1 cellular context compared by ENCODE assay signal in the genomic region with DNA sequence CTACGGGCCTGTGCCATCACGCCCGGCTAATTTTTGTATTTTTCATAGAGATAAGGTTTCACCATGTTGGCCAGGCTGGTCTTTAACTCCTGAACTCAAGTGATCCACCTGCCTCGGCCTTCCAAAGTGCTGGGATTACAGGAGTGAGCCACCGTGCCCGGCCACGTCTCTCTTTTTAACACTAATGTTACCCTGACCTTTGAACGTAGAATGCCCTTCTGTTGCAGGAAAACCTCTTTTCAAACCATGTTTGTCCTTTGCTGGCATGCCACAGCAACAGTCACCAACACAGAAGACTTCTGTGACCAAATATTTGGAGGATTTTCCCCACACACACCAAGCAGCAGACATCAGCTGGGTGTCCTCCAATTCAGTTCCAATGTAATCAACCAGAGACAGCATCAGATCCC.
TF ChIP-seq lines count a peak whose summit lies in the region.

No MANE protein-coding gene starts in this region.

TF ChIP-seq in HepG2, 621 proteins besides CTCF, POLR2A, EP300 and RAD21 (continued from another document):
- TF ChIP-seq CCAR2 (optimal IDR thresholded peaks at IDR 0.05; ENCODE audit: low read depth, low read length), result no peak
- 0 out of 2 replicates have a peak, but pooled peaks have one; percentile 44 for TF ChIP-seq PITX1 (CRISPR knock-in tag; IDR thresholded peaks at IDR 0.05)
- TF ChIP-seq RXRB (CRISPR knock-in tag; IDR thresholded peaks at IDR 0.05; ENCODE audit: borderline replicate concordance), result peak; percentile 61; the same call in 1 of the 2 replicates
- peak; percentile 60; the same call in 1 of the 2 replicates for TF ChIP-seq FOXJ3 (CRISPR knock-in tag; IDR thresholded peaks at IDR 0.05; ENCODE audit: borderline replicate concordance)
- TF ChIP-seq MIXL1 (CRISPR knock-in tag; IDR thresholded peaks at IDR 0.05), result peak; percentile 49; the same call in 1 of the 2 replicates
- TF ChIP-seq ZFP36L1 (CRISPR knock-in tag; IDR thresholded peaks at IDR 0.05), result peak; percentile 69; the same call in 1 of the 2 replicates
- TF ChIP-seq SMYD3 (CRISPR knock-in tag; IDR thresholded peaks at IDR 0.05), result no peak
- TF ChIP-seq NR2C2 (CRISPR knock-in tag; IDR thresholded peaks at IDR 0.05; ENCODE audit: borderline replicate concordance), result peak; percentile 65; the same call in 1 of the 2 replicates
- TF ChIP-seq GATAD2A (CRISPR knock-in tag; IDR thresholded peaks at IDR 0.05), result peak; percentile 78
- 0 out of 2 replicates have a peak, but pooled peaks have one; percentile 24 for TF ChIP-seq ZNF782 (CRISPR knock-in tag; IDR thresholded peaks at IDR 0.05; ENCODE audit: borderline replicate concordance)
- TF ChIP-seq ZNF333 (CRISPR knock-in tag; IDR thresholded peaks at IDR 0.05; ENCODE audit: borderline replicate concordance), result 0 out of 2 replicates have a peak, but pooled peaks have one; percentile 17
- TF ChIP-seq SYNCRIP (IDR thresholded peaks at IDR 0.05; ENCODE audit: insufficient read depth, low read depth, low read length), result no peak
TF ChIP-seq in HepG2: peak in this region for 83.
